Comparison of ENCODE assay signal across 1 cellular context in the genomic region with DNA sequence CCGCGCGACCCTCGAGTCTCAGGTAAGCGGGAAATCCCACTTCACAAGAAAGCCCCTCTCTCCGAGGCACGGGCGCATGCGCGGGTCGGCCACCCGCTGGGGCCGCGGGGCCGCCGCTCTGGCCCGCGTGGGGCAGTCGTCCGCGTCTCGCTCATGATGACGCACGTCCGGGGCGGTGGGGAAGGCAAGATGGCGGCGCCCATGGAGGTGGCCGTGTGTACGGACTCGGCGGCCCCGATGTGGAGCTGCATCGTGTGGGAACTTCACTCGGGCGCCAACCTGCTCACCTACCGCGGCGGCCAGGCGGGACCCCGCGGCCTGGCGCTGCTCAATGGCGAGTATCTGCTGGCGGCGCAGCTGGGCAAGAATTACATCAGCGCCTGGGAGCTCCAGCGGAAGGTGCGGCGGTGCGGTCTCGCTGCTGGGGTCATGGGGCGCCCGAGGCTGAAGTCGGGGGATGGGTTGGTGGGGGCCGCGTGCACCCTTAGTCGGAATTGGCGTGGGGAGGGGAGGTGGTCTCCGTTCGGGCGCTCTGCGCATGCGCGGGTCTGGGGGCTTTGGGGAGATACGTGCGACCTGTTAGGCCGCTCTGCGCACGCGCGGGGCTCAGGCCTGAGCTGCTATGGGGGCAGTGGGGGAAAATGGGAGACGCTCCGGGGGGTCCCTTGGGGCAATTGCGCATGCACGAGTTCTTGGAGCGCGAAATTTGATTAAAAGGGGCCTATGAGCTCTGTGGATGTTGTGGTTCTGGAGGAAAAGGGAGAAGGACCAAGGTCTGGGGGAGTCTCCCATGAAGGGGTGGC.
TF ChIP-seq lines count a peak whose summit lies in the region.

A gene with protein sequence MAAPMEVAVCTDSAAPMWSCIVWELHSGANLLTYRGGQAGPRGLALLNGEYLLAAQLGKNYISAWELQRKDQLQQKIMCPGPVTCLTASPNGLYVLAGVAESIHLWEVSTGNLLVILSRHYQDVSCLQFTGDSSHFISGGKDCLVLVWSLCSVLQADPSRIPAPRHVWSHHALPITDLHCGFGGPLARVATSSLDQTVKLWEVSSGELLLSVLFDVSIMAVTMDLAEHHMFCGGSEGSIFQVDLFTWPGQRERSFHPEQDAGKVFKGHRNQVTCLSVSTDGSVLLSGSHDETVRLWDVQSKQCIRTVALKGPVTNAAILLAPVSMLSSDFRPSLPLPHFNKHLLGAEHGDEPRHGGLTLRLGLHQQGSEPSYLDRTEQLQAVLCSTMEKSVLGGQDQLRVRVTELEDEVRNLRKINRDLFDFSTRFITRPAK (plus strand): TSS at position 181 of the 803 bp plus-strand sequence. CDS start 9 bp downstream, at position 190.

TF ChIP-seq in IMR-90, 13 proteins besides CTCF, POLR2A, EP300 and RAD21:
- TF ChIP-seq CHD1 (IDR thresholded peaks at IDR 0.05; ENCODE audit: low read depth, low read length): no peak
- peak; percentile 82; the same call in 1 of the 2 replicates for TF ChIP-seq MAZ (IDR thresholded peaks at IDR 0.05; ENCODE audit: borderline replicate concordance, low read depth, low read length)
- TF ChIP-seq, protein P1, sequence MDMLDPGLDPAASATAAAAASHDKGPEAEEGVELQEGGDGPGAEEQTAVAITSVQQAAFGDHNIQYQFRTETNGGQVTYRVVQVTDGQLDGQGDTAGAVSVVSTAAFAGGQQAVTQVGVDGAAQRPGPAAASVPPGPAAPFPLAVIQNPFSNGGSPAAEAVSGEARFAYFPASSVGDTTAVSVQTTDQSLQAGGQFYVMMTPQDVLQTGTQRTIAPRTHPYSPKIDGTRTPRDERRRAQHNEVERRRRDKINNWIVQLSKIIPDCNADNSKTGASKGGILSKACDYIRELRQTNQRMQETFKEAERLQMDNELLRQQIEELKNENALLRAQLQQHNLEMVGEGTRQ (IDR thresholded peaks at IDR 0.05; ENCODE audit: low read depth, low read length): peak; percentile 76
- no peak for TF ChIP-seq SMC3 (IDR thresholded peaks at IDR 0.05; ENCODE audit: low read depth, low read length)
- TF ChIP-seq BHLHE40 (IDR thresholded peaks at IDR 0.05; ENCODE audit: low read depth, low read length): no peak
- peak; percentile 95 for TF ChIP-seq MXI1 (IDR thresholded peaks at IDR 0.05; ENCODE audit: borderline replicate concordance, low read depth, low read length)
